10 cellular contexts compared by ENCODE assay signal in genomic region chr14:89422181-89422951, GRCh38. TPM values are rescaled to one million over a fixed set of nuclear protein-coding genes. Genes with fewer than 3 reads are reported as not detected.
DNase-seq lines count a peak whose midpoint lies in the region; ATAC-seq and TF ChIP-seq lines count a peak whose summit lies in the region.
"Had no signal": no experiment of that assay in that cellular context is flagged by ENCODE, and none has a peak within 500 bp of the region (broad histone marks: within the 10 kb centered on the region; RNA-seq: fewer than 3 reads in every experiment).

No MANE protein-coding gene starts in this region.

- intact Hi-C loops in cardiac septum (cut with DNase I), result no loop called here
- intact Hi-C loops in heart left ventricle (cut with DNase I), result loop anchor here in 4 of 10 donors (10.0 kb wide), 4 partner anchors 342 to 492 kb away; no protein-coding TSS in a partner anchor
- intact Hi-C loops in psoas muscle (cut with DNase I), result loop anchor here (5.0 to 10.0 kb wide), 2 partner anchors 195 to 492 kb away; no protein-coding TSS in a partner anchor
- intact Hi-C loops in aorta (cut with DNase I), result loop anchor here in 1 of 2 donors (10.0 kb wide), 1 partner anchor 422 kb away; no protein-coding TSS in a partner anchor

- peaks cover 2% of the 10 kb centered on the region for H3K36me3 Mint-ChIP-seq in neural progenitor cell

- H3K27me3 Mint-ChIP-seq in neural progenitor cell (ENCODE audit: insufficient read depth, low read depth), result peaks cover 2% of the 10 kb centered on the region

- H3K79me2 ChIP-seq in neural progenitor cell (ENCODE audit: low read depth), result peaks cover 3% of the 10 kb centered on the region

- TF ChIP-seq CTCF in heart left ventricle (IDR thresholded peaks at IDR 0.05), result no peak
- no peak for TF ChIP-seq CTCF in psoas muscle (IDR thresholded peaks at IDR 0.05)
- no peak for TF ChIP-seq CTCF in neural progenitor cell (IDR thresholded peaks at IDR 0.05)

- peaks cover 7% of the 10 kb centered on the region for H3K9me3 Mint-ChIP-seq in neural progenitor cell

- no peaks in the 10 kb centered on the region for H3K27me3 ChIP-seq in heart left ventricle
- no peaks in the 10 kb centered on the region for H3K27me3 ChIP-seq in esophagus (ENCODE audit: control insufficient read depth in 1 of 2, insufficient read depth in 2 of 2, low read length in 2 of 2)
- no peaks in the 10 kb centered on the region for H3K27me3 ChIP-seq in psoas muscle (ENCODE audit: insufficient read depth in 3 of 3, low read length in 2 of 3)
- no peaks in the 10 kb centered on the region for H3K27me3 ChIP-seq in aorta (ENCODE audit: control insufficient read depth in 1 of 2, insufficient read depth in 2 of 2, low read length in 1 of 2)
- no peaks in the 10 kb centered on the region for H3K27me3 ChIP-seq in neural progenitor cell

- TF ChIP-seq POLR2A in heart left ventricle (IDR thresholded peaks at IDR 0.05), result no peak

- H4K20me1 ChIP-seq in neural progenitor cell (ENCODE audit: low read depth), result no peaks in the 10 kb centered on the region

- H2AFZ ChIP-seq in neural progenitor cell (replicated peaks), result no peak overlapping the region
- H2AFZ ChIP-seq: parathyroid adenoma had no signal

- H3K36me3 ChIP-seq in heart left ventricle (no peaks in the 10 kb centered on the region), esophagus (ENCODE audit: control insufficient read depth in 2 of 2, insufficient read depth in 2 of 2, low read length in 1 of 2) (peaks cover 0 to 4% of the 10 kb centered on the region in 2 donors), psoas muscle (ENCODE audit: insufficient read depth in 1 of 2, low read depth in 1 of 2) (no peaks in the 10 kb centered on the region), aorta (ENCODE audit: control insufficient read depth in 1 of 2, insufficient read depth in 2 of 2, low read length in 1 of 2) (no peaks in the 10 kb centered on the region), neural progenitor cell (no peaks in the 10 kb centered on the region)

- no peak for ATAC-seq in heart left ventricle
- no peak for ATAC-seq in psoas muscle
- ATAC-seq in aorta (ENCODE audit: low FRiP score), result peak; percentile 55
- no peak for ATAC-seq in GM19023 (IDR thresholded peaks at IDR 0.05; ENCODE audit: unreplicated experiment)

- no peak overlapping the region for H3K4me3 Mint-ChIP-seq in neural progenitor cell

- 69 to 71% (median 70%) methylated on average over 11 of the region's 11 CpGs for WGBS in heart left ventricle, 4 donors
- whole genome bisulfite sequencing in esophagus, 2 donors, result 45 to 48% methylated on average over 11 of the region's 11 CpGs
- 65 to 68% (median 67%) methylated on average over 11 of the region's 11 CpGs for WGBS in psoas muscle, 3 donors
- 41 to 49% methylated on average over 11 of the region's 11 CpGs for WGBS in aorta, 2 donors

- H3K4me1 ChIP-seq in heart left ventricle (peaks cover 0 to 46% (median 26%) of the 10 kb centered on the region in 12 donors), esophagus (ENCODE audit: control insufficient read depth in 2 of 2, insufficient read depth in 2 of 2, low read length in 1 of 2) (peaks cover 0 to 7% of the 10 kb centered on the region in 2 donors), psoas muscle (peaks cover 19% of the 10 kb centered on the region), aorta (ENCODE audit: control insufficient read depth in 1 of 2, insufficient read depth in 2 of 2, low read length in 2 of 2) (no peaks in the 10 kb centered on the region), neural progenitor cell (peaks cover 8% of the 10 kb centered on the region)

- H3K4me1 Mint-ChIP-seq in neural progenitor cell, result peaks cover 22% of the 10 kb centered on the region

- H3K27ac Mint-ChIP-seq in neural progenitor cell, result no peak overlapping the region

- no peaks in the 10 kb centered on the region for H3F3A ChIP-seq in neural progenitor cell (ENCODE audit: low read depth)

- peaks cover 0 to 2% (median 0%) of the 10 kb centered on the region in 12 donors for H3K9me3 ChIP-seq in heart left ventricle
- H3K9me3 ChIP-seq in esophagus (ENCODE audit: control insufficient read depth in 2 of 2, insufficient read depth in 1 of 2, low read depth in 1 of 2, low read length in 1 of 2), result no peaks in the 10 kb centered on the region
- no peaks in the 10 kb centered on the region for H3K9me3 ChIP-seq in psoas muscle
- H3K9me3 ChIP-seq in aorta (ENCODE audit: control insufficient read depth, low read length), result no peaks in the 10 kb centered on the region
- H3K9me3 ChIP-seq in neural progenitor cell (ENCODE audit: low read depth), result no peaks in the 10 kb centered on the region

- no peak overlapping the region for H3K9ac ChIP-seq in neural progenitor cell
- H3K9ac ChIP-seq: parathyroid adenoma had no signal

- H3K4me3 ChIP-seq in heart left ventricle, result no peak overlapping the region
- peak overlapping the region in 1 of 2 donors; percentile 31 for H3K4me3 ChIP-seq in esophagus (ENCODE audit: low read depth in 1 of 2, low read length in 2 of 2)
- H3K4me3 ChIP-seq in psoas muscle, result no peak overlapping the region
- no peak overlapping the region for H3K4me3 ChIP-seq in aorta (ENCODE audit: low read length in 2 of 2)
- H3K4me3 ChIP-seq in neural progenitor cell, result no peak overlapping the region

- DNase-seq in cardiac septum (ENCODE audit: low spot score), result peak; percentile 31
- DNase-seq in heart left ventricle, result no peak
- DNase-seq in psoas muscle, result no peak
- no peak for DNase-seq in aorta
- DNase-seq in KG1 (lab: John Stamatoyannopoulos, UW), result no peak
- no peak for DNase-seq in neural progenitor cell (ENCODE audit: low spot score)
- DNase-seq: anterior cingulate cortex had no signal

- peak overlapping the region in 3 of 12 donors; percentile 3 to 20 (median 3) for H3K27ac ChIP-seq in heart left ventricle
- peak overlapping the region; percentile 78 for H3K27ac ChIP-seq in esophagus (ENCODE audit: low read depth in 2 of 2, low read length in 1 of 2)
- peak overlapping the region; percentile 50 for H3K27ac ChIP-seq in psoas muscle
- H3K27ac ChIP-seq in aorta (ENCODE audit: low read depth in 1 of 2, low read length in 2 of 2), result no peak overlapping the region
- no peak overlapping the region for H3K27ac ChIP-seq in neural progenitor cell
- H3K27ac ChIP-seq: parathyroid adenoma had no signal

- no peak overlapping the region for H3K4me2 ChIP-seq in neural progenitor cell

RNA-seq across cellular contexts. Expression of gene FOXN3, which starts 5.3 kb away (rescaled TPM):
- total RNA-seq in cardiac septum, result 87.6 TPM
- total RNA-seq in heart left ventricle, result 100 to 1,000 TPM; 102 to 161 (median 113) TPM
- 10 to 100 TPM; 24.4 to 35.3 TPM for polyA plus RNA-seq in heart left ventricle
- 10 to 100 TPM; 10.3 to 14.1 TPM for polyA plus RNA-seq in esophagus
- total RNA-seq in psoas muscle, result 100 to 1,000 TPM in 2 of 4 donors, 10 to 100 TPM in 2; 73.6 to 123 (median 101) TPM
- polyA plus RNA-seq in psoas muscle, result 10 to 100 TPM; 10.1 to 47.3 (median 25.6) TPM
- total RNA-seq in aorta, result 100 to 1,000 TPM; 150 to 225 TPM
- 10 to 100 TPM; 21.4 to 51.8 TPM for polyA plus RNA-seq in aorta
- 38.5 and 39.5 TPM in 2 replicates for total RNA-seq in neural progenitor cell (ENCODE audit: low replicate concordance)

Comparison
In these comparisons a context has a peak if more than half of its experiments do, and no peak if none do; other contexts are left out.
1. H3K27ac ChIP-seq: peak in esophagus (2 of 2) and psoas muscle (single experiment); none in aorta (0 of 2) and neural progenitor cell (single experiment).